27 cellular contexts compared by ENCODE assay signal in the genomic region with DNA sequence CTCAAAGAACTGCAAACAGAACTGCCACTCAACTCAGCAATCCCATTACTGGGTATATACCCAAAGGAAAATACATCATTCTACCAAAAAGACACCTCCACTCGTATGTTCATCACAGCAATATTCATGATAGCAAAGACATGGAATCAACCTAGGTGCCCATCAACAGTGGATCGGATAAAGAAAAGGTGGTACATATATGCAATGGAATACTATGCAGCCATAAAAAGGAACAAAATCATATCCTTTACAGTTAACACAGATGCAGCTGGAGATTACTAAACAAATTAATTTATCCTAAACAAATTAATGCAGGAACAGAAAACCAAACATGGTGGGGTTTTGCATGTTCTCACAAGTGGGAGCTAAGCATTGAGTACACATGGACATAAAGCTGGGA.
"Had no signal": no experiment of that assay in that cellular context is flagged by ENCODE, and none has a peak within 500 bp of the region (broad histone marks: within the 10 kb centered on the region; RNA-seq: fewer than 3 reads in every experiment).

No MANE protein-coding gene starts in this region.

- H2AFZ ChIP-seq: parathyroid adenoma had no signal

- DNase-seq: nephron progenitor cell; nucleus accumbens; ovary; posterior cingulate gyrus; psoas muscle; right cardiac atrium; right lobe of liver; sigmoid colon; small intestine; stimulated activated CD4-positive, alpha-beta T cell treated with anti-CD3 and anti-CD28 coated beads, Interleukin-15, amount 100 ng/mL, for 24 hours; stimulated activated CD4-positive, alpha-beta T cell treated with anti-CD3 and anti-CD28 coated beads, Interleukin-2, amount 100 ng/mL, for 24 hours; stimulated activated CD4-positive, alpha-beta T cell treated with anti-CD3 and anti-CD28 coated beads, Interleukin-2, amount 100 ng/mL, for 48 hours; stimulated activated CD4-positive, alpha-beta T cell treated with anti-CD3 and anti-CD28 coated beads, Interleukin-4, amount 100 ng/mL, for 24 hours; stimulated activated naive B cell treated with anti-CD40 and anti-IgM and Interleukin-4, amounts not matched to agents 10 μg/mL and 1 μg/mL and 100 μg/mL, for 72 hours; stimulated activated naive CD4-positive, alpha-beta T cell treated with Interleukin-2 at 50 U/mL for 16 hours; stomach; thyroid gland; trophoblast cell; upper lobe of left lung had no signal

- ATAC-seq: natural killer cell treated with Interleukin-12 subunit alpha and Interleukin-12 subunit beta and Interleukin-15 and Interleukin-18, amount 100 ng/mL, for 72 hours; psoas muscle; right cardiac atrium; right lobe of liver; stimulated activated effector memory CD8-positive, alpha-beta T cell treated with anti-CD3 and anti-CD28 coated beads, Interleukin-12 subunit alpha, Interleukin-12 subunit beta, amount 100 ng/mL, for 72 hours; stimulated activated naive B cell treated with anti-CD40 and anti-IgM and Interleukin-4, amounts not matched to agents 10 μg/mL and 1 μg/mL and 100 μg/mL, for 72 hours had no signal

- H3K36me3 ChIP-seq: ovary, thoracic aorta, thyroid gland, vagina had no signal

- H3K27ac ChIP-seq: neutrophil, ovary, parathyroid adenoma, psoas muscle, right lobe of liver, sigmoid colon, stomach, thoracic aorta, thyroid gland, tibial nerve, upper lobe of left lung, vagina had no signal

- H3K4me3 ChIP-seq: ovary, psoas muscle, right lobe of liver, sigmoid colon, stomach, thoracic aorta, thyroid gland, tibial nerve, upper lobe of left lung, vagina had no signal

- H3K79me2 ChIP-seq: parathyroid adenoma had no signal

- H3K27me3 ChIP-seq: neutrophil, ovary, right lobe of liver, sigmoid colon, stomach, thyroid gland, tibial nerve, upper lobe of left lung, vagina had no signal

- H3K9me3 ChIP-seq: neutrophil, ovary, psoas muscle, right lobe of liver, sigmoid colon, stomach, thoracic aorta, thyroid gland, tibial nerve, upper lobe of left lung, vagina had no signal

- H3K9ac ChIP-seq: parathyroid adenoma had no signal

- H3K4me1 ChIP-seq: parathyroid adenoma had no signal

- FAIRE-seq: small intestine, urothelium cell line had no signal
